Comparison of ENCODE assay signal across 1 cellular context in the genomic region with DNA sequence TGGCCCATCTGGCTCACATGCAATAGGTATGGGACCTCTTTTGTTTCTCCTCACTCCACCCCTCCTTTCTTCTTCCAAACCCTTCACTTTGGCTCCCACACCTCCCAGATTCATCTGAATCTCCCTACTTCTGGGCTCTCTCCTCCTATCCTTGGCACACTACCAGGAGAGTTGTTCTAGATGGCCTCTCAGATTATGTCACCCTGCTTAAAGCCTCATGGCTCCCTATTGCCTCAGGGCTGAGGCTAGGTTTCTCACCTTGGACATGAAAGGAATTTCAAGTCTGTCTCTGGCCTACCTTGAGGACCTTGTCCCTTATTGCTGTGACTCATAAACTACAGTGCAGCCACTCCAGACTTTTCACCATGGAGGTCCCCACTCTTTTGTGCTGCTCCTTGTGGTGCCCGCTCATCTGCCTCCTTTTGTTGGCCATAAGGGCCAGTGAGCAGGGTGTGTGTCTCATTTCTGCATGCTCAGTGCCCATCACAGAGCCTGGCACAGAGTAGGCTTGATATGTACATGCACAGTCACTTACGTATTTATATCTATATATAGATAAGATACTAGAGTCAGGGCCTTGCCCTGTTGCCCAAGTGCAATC.
TF ChIP-seq lines count a peak whose summit lies in the region.

No MANE protein-coding gene starts in this region.

TF ChIP-seq in H1, 55 proteins besides CTCF, POLR2A, EP300 and RAD21:
- TF ChIP-seq HDAC2 (IDR thresholded peaks at IDR 0.05; ENCODE audit: borderline replicate concordance in 1 of 2, low read depth in 2 of 2, low read length in 2 of 2) (no peak), CBX5 (IDR thresholded peaks at IDR 0.05; ENCODE audit: low read depth, low read length) (no peak), SP1 (IDR thresholded peaks at IDR 0.05; ENCODE audit: low read depth, low read length) (no peak), JUND (IDR thresholded peaks at IDR 0.05; ENCODE audit: low read length) (no peak), RXRA (IDR thresholded peaks at IDR 0.05; ENCODE audit: insufficient read depth, low read depth, low read length) (no peak), BACH1 (IDR thresholded peaks at IDR 0.05; ENCODE audit: low read length) (no peak), SP4 (IDR thresholded peaks at IDR 0.05; ENCODE audit: low read length) (no peak), GABPA (IDR thresholded peaks at IDR 0.05; ENCODE audit: borderline replicate concordance, insufficient read depth, low read length) (no peak), ASH2L (IDR thresholded peaks at IDR 0.05; ENCODE audit: low read length) (no peak), BRCA1 (IDR thresholded peaks at IDR 0.05; ENCODE audit: low read depth, low read length) (no peak), GTF2F1 (IDR thresholded peaks at IDR 0.05; ENCODE audit: borderline replicate concordance, low read depth, low read length) (no peak), SIRT6 (IDR thresholded peaks at IDR 0.05; ENCODE audit: low read length) (no peak), EGR1 (IDR thresholded peaks at IDR 0.05; ENCODE audit: borderline replicate concordance, low read depth, low read length) (no peak), SRF (IDR thresholded peaks at IDR 0.05; ENCODE audit: low read depth, low read length) (no peak)
- TF ChIP-seq, protein P1, sequence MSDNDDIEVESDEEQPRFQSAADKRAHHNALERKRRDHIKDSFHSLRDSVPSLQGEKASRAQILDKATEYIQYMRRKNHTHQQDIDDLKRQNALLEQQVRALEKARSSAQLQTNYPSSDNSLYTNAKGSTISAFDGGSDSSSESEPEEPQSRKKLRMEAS (IDR thresholded peaks at IDR 0.05): no peak
